ENCODE assay signal across 14 cellular contexts in genomic region chr20:32400476-32400875, GRCh38.
"Had no signal": no experiment of that assay in that cellular context is flagged by ENCODE, and none has a peak within 500 bp of the region (broad histone marks: within the 10 kb centered on the region; RNA-seq: fewer than 3 reads in every experiment).

No MANE protein-coding gene starts in this region.

- H3K4me3 Mint-ChIP-seq: activated T-helper 1 cell treated with anti-CD3 and anti-CD28 coated beads, Interleukin-12 subunit alpha, Interleukin-12 subunit beta, Interleukin-2, Interleukin-4 antibody, amounts not matched to agents 30 ng/mL and 10 ng/mL and 1 ng/mL, durations not matched to agents 14 hours and 24 hours and 36 hours; neural progenitor cell had no signal

- H3K4me1 ChIP-seq: neural progenitor cell, uterus had no signal

- H3K36me3 ChIP-seq: cardiac muscle cell, neural progenitor cell, uterus had no signal

- H3K9me3 Mint-ChIP-seq: activated T-helper 1 cell treated with anti-CD3 and anti-CD28 coated beads, Interleukin-12 subunit alpha, Interleukin-12 subunit beta, Interleukin-2, Interleukin-4 antibody, amounts not matched to agents 30 ng/mL and 10 ng/mL and 1 ng/mL, durations not matched to agents 14 hours and 24 hours and 36 hours; neural progenitor cell had no signal

- H3K27ac Mint-ChIP-seq: activated T-helper 1 cell treated with anti-CD3 and anti-CD28 coated beads, Interleukin-12 subunit alpha, Interleukin-12 subunit beta, Interleukin-2, Interleukin-4 antibody, amounts not matched to agents 30 ng/mL and 10 ng/mL and 1 ng/mL, durations not matched to agents 14 hours and 24 hours and 36 hours; neural progenitor cell had no signal

- H3K4me3 ChIP-seq: adrenal gland, cardiac muscle cell, gastroesophageal sphincter, heart right ventricle, lower lobe of right lung, neural progenitor cell, uterus had no signal

- H3K27ac ChIP-seq: adrenal gland, cardiac muscle cell, gastroesophageal sphincter, heart right ventricle, lower lobe of right lung, neural progenitor cell, uterus had no signal

- H3K27me3 ChIP-seq: adrenal gland, cardiac muscle cell, gastroesophageal sphincter, heart right ventricle, neural progenitor cell, uterus had no signal

- H3K9me3 ChIP-seq: adrenal gland, gastroesophageal sphincter, lower lobe of right lung, uterus had no signal

- DNase-seq: activated CD4-positive, alpha-beta T cell treated with anti-CD3 and anti-CD28 coated beads, Interleukin-2, amount 50 U/mL, for 48 hours; activated CD8-positive, alpha-beta memory T cell treated with anti-CD3 and anti-CD28 coated beads, Interleukin-2, amount 50 U/mL, for 48 hours; adrenal gland; heart right ventricle; left cardiac atrium; lower lobe of right lung; T1000; uterus had no signal

- ATAC-seq: activated CD4-positive, CD25-positive, alpha-beta regulatory T cell treated with anti-CD3 and anti-CD28 coated beads, Interleukin-2, amount 50 U/mL, for 24 hours; gastroesophageal sphincter; heart right ventricle; left cardiac atrium; sciatic nerve had no signal
